8 cellular contexts compared by ENCODE assay signal in genomic region chr10:103592186-103593021, GRCh38.
DNase-seq lines count a peak whose midpoint lies in the region; ATAC-seq and TF ChIP-seq lines count a peak whose summit lies in the region.

No MANE protein-coding gene starts in this region.

- no TSS peak for BruUV-seq in HCT116 (replicated peaks; lab: Mats Ljungman, UMichigan)
- no TSS peak for BruUV-seq in PC-3 (replicated peaks; lab: Mats Ljungman, UMichigan)

- H3K79me2 ChIP-seq in HCT116 (ENCODE audit: insufficient read depth, low read length) (no peaks in the 10 kb centered on the region), PC-3 (ENCODE audit: low read length) (no peaks in the 10 kb centered on the region)

- RAD21 ChIA-PET in HCT116 (lab: Charles Lee; ENCODE audit: low non-redundant PET in 1 of 2, low total read pairs in 2 of 2, uncharacterized antibody in 2 of 2, unreplicated experiment in 2 of 2): interaction anchor here in 1 of 2 experiments (0.5 to 1.3 kb wide), 2 partner anchors 64 to 100 kb away, joined by 3 read pairs; no protein-coding TSS in a partner anchor

- no peak for TF ChIP-seq POLR2A in HCT116 (IDR thresholded peaks at IDR 0.05; ENCODE audit: borderline replicate concordance, extremely low read depth, insufficient read depth, insufficient read length)

- no CpG with 5 or more reads among the region's 15 CpGs for WGBS in iPS DF 6.9 (ENCODE audit: insufficient coverage, insufficient read length)

- POLR2A ChIA-PET in HCT116 (lab: Charles Lee): no interaction called here
- POLR2A ChIA-PET in PC-3 (lab: Charles Lee; ENCODE audit: unreplicated experiment): no interaction called here

- H3K4me1 ChIP-seq in HCT116 (ENCODE audit: control insufficient read depth in 1 of 2, insufficient read depth in 2 of 2, low read length in 2 of 2) (no peaks in the 10 kb centered on the region), PC-3 (ENCODE audit: insufficient read depth, low read length) (no peaks in the 10 kb centered on the region), iPS DF 6.9 (ENCODE audit: control insufficient read depth, insufficient read depth, low read length) (no peaks in the 10 kb centered on the region; the same call in 1 of the 2 replicates)

- H3K9me2 ChIP-seq in HCT116 (ENCODE audit: insufficient read depth): no peaks in the 10 kb centered on the region
- H3K9me2 ChIP-seq in PC-3 (replicated peaks; ENCODE audit: low read length): no peaks in the 10 kb centered on the region

- H3K27ac ChIP-seq in HCT116 (ENCODE audit: low read depth, low read length): no peak overlapping the region
- no peak overlapping the region for H3K27ac ChIP-seq in PC-3 (ENCODE audit: low read length)
- H3K27ac ChIP-seq in iPS DF 6.9 (ENCODE audit: low read length): no peak overlapping the region

- intact Hi-C loops in HCT116 (cut with micrococcal nuclease): loop anchor here (1.0 to 2.0 kb wide), 2 partner anchors 86 to 176 kb away; no protein-coding TSS in a partner anchor
- intact Hi-C loops in PC-3 (cut with micrococcal nuclease): loop anchor here (5.0 kb wide), 1 partner anchor 100 kb away; the partner anchor contains the start of gene NEURL1

- peak; percentile 96 for ATAC-seq in HCT116
- peak; percentile 86 for ATAC-seq in PC-3
- ATAC-seq in activated naive CD4-positive, alpha-beta T cell treated with anti-CD3 and anti-CD28 coated beads, Interleukin-2, amount 50 U/mL, for 72 hours: peak; percentile 63 to 74

- H3K9ac ChIP-seq in HCT116 (ENCODE audit: low read length): no peak overlapping the region
- no peak overlapping the region for H3K9ac ChIP-seq in PC-3 (ENCODE audit: low read length)

- CTCF ChIA-PET in HCT116 (lab: Charles Lee): interaction anchor here (0.6 to 2.4 kb wide), 17 partner anchors 9 to 296 kb away, joined by 3 to 13 read pairs (median 5); partner anchors contain the start of gene CALHM2
- CTCF ChIA-PET in PC-3 (lab: Charles Lee): interaction anchor here (0.6 to 1.5 kb wide), 2 partner anchors 106 to 162 kb away, joined by 3 to 4 read pairs; no protein-coding TSS in a partner anchor

- H3K36me3 ChIP-seq in HCT116 (ENCODE audit: control insufficient read depth in 1 of 2, insufficient read depth in 2 of 2, low read length in 2 of 2): no peaks in the 10 kb centered on the region
- no peaks in the 10 kb centered on the region for H3K36me3 ChIP-seq in PC-3 (ENCODE audit: low read depth, low read length)
- H3K36me3 ChIP-seq in iPS DF 6.9 (ENCODE audit: control insufficient read depth, insufficient read depth, low read length): no peaks in the 10 kb centered on the region

- no peaks in the 10 kb centered on the region for H3F3A ChIP-seq in PC-3 (ENCODE audit: low read length, unreplicated experiment)

- H3K9me3 ChIP-seq in HCT116 (ENCODE audit: control insufficient read depth in 1 of 2, insufficient read depth in 1 of 2, low read depth in 1 of 2, low read length in 2 of 2) (no peaks in the 10 kb centered on the region), PC-3 (ENCODE audit: low read length) (no peaks in the 10 kb centered on the region), iPS DF 6.9 (ENCODE audit: control insufficient read depth, insufficient read depth, low read length) (no peaks in the 10 kb centered on the region)

- no peaks in the 10 kb centered on the region for H3K27me3 ChIP-seq in HCT116 (ENCODE audit: insufficient read depth, low read length)
- no peaks in the 10 kb centered on the region for H3K27me3 ChIP-seq in PC-3 (ENCODE audit: low read length)
- H3K27me3 ChIP-seq in iPS DF 6.9 (ENCODE audit: control insufficient read depth, insufficient read depth, low read length): no peaks in the 10 kb centered on the region

- H4K20me1 ChIP-seq in HCT116 (ENCODE audit: insufficient read depth) (no peaks in the 10 kb centered on the region), PC-3 (ENCODE audit: low read length) (no peaks in the 10 kb centered on the region)

- H3K4me3 ChIP-seq in HCT116 (replicated peaks in 1 of 2; ENCODE audit: low read depth in 1 of 2, low read length in 2 of 2) (no peak overlapping the region), PC-3 (ENCODE audit: low read length) (no peak overlapping the region), iPS DF 6.9 (ENCODE audit: low read length) (no peak overlapping the region)

- peak; percentile 60 to 96 (median 95) for TF ChIP-seq CTCF in HCT116 (IDR thresholded peaks at IDR 0.05 in 2 of 3, conservative IDR thresholded peaks at IDR 0.05 in 1 of 3; ENCODE audit: borderline replicate concordance in 1 of 3, insufficient read depth in 1 of 3, low read depth in 2 of 3, low read length in 2 of 3)
- peak; percentile 69 for TF ChIP-seq CTCF in PC-3 (conservative IDR thresholded peaks at IDR 0.05; ENCODE audit: low read depth, low read length)

- H2AFZ ChIP-seq in HCT116 (ENCODE audit: low read depth, low read length, poor library complexity, severe bottlenecking): no peak overlapping the region
- H2AFZ ChIP-seq in PC-3 (ENCODE audit: low read length): no peak overlapping the region

- peak overlapping the region in 1 of 2 donors; percentile 37 for H3K27ac Mint-ChIP-seq in activated naive CD4-positive, alpha-beta T cell treated with anti-CD3 and anti-CD28 coated beads, Interleukin-2, amount 50 U/mL, for 72 hours

- peak; percentile 68 for DNase-seq in DMS 273 (lab: John Stamatoyannopoulos, UW; ENCODE audit: unreplicated experiment)
- no peak for DNase-seq in DMS 273 treated with DMSO at 0.1 percent for 48 hours (lab: John Stamatoyannopoulos, UW)
- peak; percentile 15 for DNase-seq in HCT116 (ENCODE audit: low read depth, low spot score)
- DNase-seq in PC-3: peak; percentile 51
- DNase-seq in activated naive CD4-positive, alpha-beta T cell treated with anti-CD3 and anti-CD28 coated beads, Interleukin-2, amount 50 U/mL, for 72 hours (ENCODE audit: low spot score in 2 of 2): peak in 1 of 2 donors; percentile 52
- peak; percentile 39 for DNase-seq in iPS DF 6.9 (ENCODE audit: low read depth, low spot score)
- peak; percentile 19 to 29 for DNase-seq in stimulated activated CD4-positive, alpha-beta T cell treated with anti-CD3 and anti-CD28 coated beads, Interleukin-4, amount 100 ng/mL, for 4 hours
- no peak for DNase-seq in KG1 (lab: John Stamatoyannopoulos, UW)

- H3K4me2 ChIP-seq in HCT116 (ENCODE audit: low read length) (no peak overlapping the region), PC-3 (ENCODE audit: low read length) (no peak overlapping the region)

- no peaks in the 10 kb centered on the region for H3K36me3 Mint-ChIP-seq in activated naive CD4-positive, alpha-beta T cell treated with anti-CD3 and anti-CD28 coated beads, Interleukin-2, amount 50 U/mL, for 72 hours

- H3K9me3 Mint-ChIP-seq in activated naive CD4-positive, alpha-beta T cell treated with anti-CD3 and anti-CD28 coated beads, Interleukin-2, amount 50 U/mL, for 72 hours: no peaks in the 10 kb centered on the region

- peak; percentile 86 for TF ChIP-seq RAD21 in HCT116 (IDR thresholded peaks at IDR 0.05; ENCODE audit: low read depth)

TF ChIP-seq in HCT116, 20 proteins besides CTCF, POLR2A, EP300 and RAD21 (continues in another document):
- TF ChIP-seq CBX3 (IDR thresholded peaks at IDR 0.05; ENCODE audit: low read depth) (no peak), ZNF274 (IDR thresholded peaks at IDR 0.05; ENCODE audit: low read depth, low read length) (no peak), YY1 (IDR thresholded peaks at IDR 0.05; ENCODE audit: extremely low read depth, insufficient replicate concordance, low read depth, low read length) (no peak), POLR2AphosphoS5 (IDR thresholded peaks at IDR 0.05; ENCODE audit: low read depth, low read length) (no peak), CEBPB (IDR thresholded peaks at IDR 0.05; ENCODE audit: low read depth) (no peak), JUND (IDR thresholded peaks at IDR 0.05) (no peak), SP1 (IDR thresholded peaks at IDR 0.05; ENCODE audit: low read depth) (no peak), TCF7L2 (IDR thresholded peaks at IDR 0.05; ENCODE audit: borderline replicate concordance, extremely low read depth, insufficient read depth, insufficient read length) (no peak)
- TF ChIP-seq, protein P1, sequence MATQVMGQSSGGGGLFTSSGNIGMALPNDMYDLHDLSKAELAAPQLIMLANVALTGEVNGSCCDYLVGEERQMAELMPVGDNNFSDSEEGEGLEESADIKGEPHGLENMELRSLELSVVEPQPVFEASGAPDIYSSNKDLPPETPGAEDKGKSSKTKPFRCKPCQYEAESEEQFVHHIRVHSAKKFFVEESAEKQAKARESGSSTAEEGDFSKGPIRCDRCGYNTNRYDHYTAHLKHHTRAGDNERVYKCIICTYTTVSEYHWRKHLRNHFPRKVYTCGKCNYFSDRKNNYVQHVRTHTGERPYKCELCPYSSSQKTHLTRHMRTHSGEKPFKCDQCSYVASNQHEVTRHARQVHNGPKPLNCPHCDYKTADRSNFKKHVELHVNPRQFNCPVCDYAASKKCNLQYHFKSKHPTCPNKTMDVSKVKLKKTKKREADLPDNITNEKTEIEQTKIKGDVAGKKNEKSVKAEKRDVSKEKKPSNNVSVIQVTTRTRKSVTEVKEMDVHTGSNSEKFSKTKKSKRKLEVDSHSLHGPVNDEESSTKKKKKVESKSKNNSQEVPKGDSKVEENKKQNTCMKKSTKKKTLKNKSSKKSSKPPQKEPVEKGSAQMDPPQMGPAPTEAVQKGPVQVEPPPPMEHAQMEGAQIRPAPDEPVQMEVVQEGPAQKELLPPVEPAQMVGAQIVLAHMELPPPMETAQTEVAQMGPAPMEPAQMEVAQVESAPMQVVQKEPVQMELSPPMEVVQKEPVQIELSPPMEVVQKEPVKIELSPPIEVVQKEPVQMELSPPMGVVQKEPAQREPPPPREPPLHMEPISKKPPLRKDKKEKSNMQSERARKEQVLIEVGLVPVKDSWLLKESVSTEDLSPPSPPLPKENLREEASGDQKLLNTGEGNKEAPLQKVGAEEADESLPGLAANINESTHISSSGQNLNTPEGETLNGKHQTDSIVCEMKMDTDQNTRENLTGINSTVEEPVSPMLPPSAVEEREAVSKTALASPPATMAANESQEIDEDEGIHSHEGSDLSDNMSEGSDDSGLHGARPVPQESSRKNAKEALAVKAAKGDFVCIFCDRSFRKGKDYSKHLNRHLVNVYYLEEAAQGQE (IDR thresholded peaks at IDR 0.05; ENCODE audit: low read depth): no peak

Comparison
In these comparisons a context has a peak if more than half of its experiments do, and no peak if none do; other contexts are left out.
1. DNase-seq: peak in DMS 273 (single experiment), HCT116 (single experiment), PC-3 (single experiment), iPS DF 6.9 (single experiment) and stimulated activated CD4-positive, alpha-beta T cell treated with anti-CD3 and anti-CD28 coated beads, Interleukin-4, amount 100 ng/mL, for 4 hours (2 of 2); none in DMS 273 treated with DMSO at 0.1 percent for 48 hours (single experiment) and KG1 (single experiment).
2. Peak in every context shown above with its lines, with median percentiles within 50 percentile points of each other: ATAC-seq.